4 cellular contexts compared by ENCODE assay signal in the genomic region with DNA sequence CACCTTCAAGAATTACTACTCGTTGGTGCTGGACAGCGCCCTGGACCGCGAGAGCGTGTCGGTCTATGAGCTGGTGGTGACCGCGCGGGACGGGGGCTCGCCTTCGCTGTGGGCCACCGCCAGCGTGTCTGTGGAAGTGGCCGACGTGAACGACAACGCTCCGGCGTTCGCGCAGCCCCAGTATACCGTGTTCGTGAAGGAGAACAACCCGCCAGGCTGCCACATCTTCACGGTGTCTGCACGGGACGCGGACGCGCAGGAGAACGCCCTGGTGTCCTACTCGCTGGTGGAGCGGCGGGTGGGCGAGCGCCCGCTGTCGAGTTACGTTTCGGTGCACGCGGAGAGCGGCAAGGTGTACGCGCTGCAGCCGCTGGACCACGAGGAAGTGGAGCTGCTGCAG. TPM values are rescaled to one million over a fixed set of nuclear protein-coding genes. Genes with fewer than 3 reads are reported as not detected.
"Had no signal": no experiment of that assay in that cellular context is flagged by ENCODE, and none has a peak within 500 bp of the region (broad histone marks: within the 10 kb centered on the region; RNA-seq: fewer than 3 reads in every experiment).

No MANE protein-coding gene starts in this region.

RNA-seq across cellular contexts. Expression of gene PCDHA5, which starts 1.6 kb away (rescaled TPM):
- total RNA-seq: LHCN-M2, M059J, NCI-H460 had no signal

RNA-seq across cellular contexts. Expression of gene PCDHA6, which starts 4.8 kb away (rescaled TPM):
- total RNA-seq: LHCN-M2, M059J, NCI-H460 had no signal

RNA-seq across cellular contexts. Expression of gene PCDHA4, which starts 16.1 kb away (rescaled TPM):
- total RNA-seq: M059J, NCI-H460 had no signal

RNA-seq across cellular contexts. Expression of gene PCDHA8, which starts 18.0 kb away (rescaled TPM):
- total RNA-seq: LHCN-M2, M059J, MCF 10A had no signal
